12 cellular contexts compared by ENCODE assay signal in the genomic region with DNA sequence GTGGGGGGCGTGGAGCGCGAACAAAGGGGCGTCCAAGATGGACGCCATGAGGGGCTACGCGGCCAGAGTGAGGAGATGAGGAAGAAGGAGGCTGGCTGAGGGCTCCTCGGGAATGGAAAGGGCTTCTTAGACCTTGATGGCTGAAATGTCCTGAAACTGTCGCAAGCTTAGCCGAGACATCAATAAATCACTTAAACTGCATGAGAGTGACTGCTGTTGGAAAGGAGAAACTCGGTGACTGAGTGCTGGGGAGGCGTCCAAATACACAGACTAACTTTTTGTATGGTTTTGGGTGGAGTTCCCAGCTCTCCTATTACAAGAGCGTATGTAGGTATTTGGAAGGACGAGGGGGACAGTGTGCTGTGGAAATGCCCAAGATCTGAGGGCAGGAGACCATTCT. TPM values are rescaled to one million over a fixed set of nuclear protein-coding genes. Genes with fewer than 3 reads are reported as not detected.
DNase-seq lines count a peak whose midpoint lies in the region; ATAC-seq and TF ChIP-seq lines count a peak whose summit lies in the region.
"Had no signal": no experiment of that assay in that cellular context is flagged by ENCODE, and none has a peak within 500 bp of the region (broad histone marks: within the 10 kb centered on the region; RNA-seq: fewer than 3 reads in every experiment).

No MANE protein-coding gene starts in this region.

- no peak for ATAC-seq in activated T-cell treated with anti-CD3 and anti-CD28 coated beads, Interleukin-2, amount 50 U/mL, for 72 hours (replicated peaks in 1 of 2)
- no peak for ATAC-seq in T-helper 17 cell
- no peak for ATAC-seq in aorta (ENCODE audit: low FRiP score)
- ATAC-seq: HCT116 had no signal

- H3K4me3 ChIP-seq in stomach smooth muscle (ENCODE audit: low read length in 2 of 2) (no peak overlapping the region), aorta (ENCODE audit: low read length in 2 of 2) (no peak overlapping the region)

- peak overlapping the region; percentile 79 for H3K27ac Mint-ChIP-seq in activated T-cell treated with anti-CD3 and anti-CD28 coated beads, Interleukin-2, amount 50 U/mL, for 72 hours
- H3K27ac Mint-ChIP-seq in T-helper 17 cell (no peak overlapping the region), endothelial cell (ENCODE audit: unreplicated experiment) (no peak overlapping the region)

- peaks cover 0 to 4% of the 10 kb centered on the region in 2 donors for H3K36me3 ChIP-seq in stomach smooth muscle (ENCODE audit: control insufficient read depth in 2 of 2, insufficient read depth in 2 of 2, low read length in 2 of 2)
- no peaks in the 10 kb centered on the region for H3K36me3 ChIP-seq in aorta (ENCODE audit: control insufficient read depth in 1 of 2, insufficient read depth in 2 of 2, low read length in 1 of 2)

- H3K9me3 ChIP-seq in T-helper 17 cell (ENCODE audit: control insufficient read depth, low read length, poor library complexity, severe bottlenecking): no peaks in the 10 kb centered on the region
- H3K9me3 ChIP-seq in stomach smooth muscle (ENCODE audit: control insufficient read depth in 2 of 2, low read length in 2 of 2): no peaks in the 10 kb centered on the region
- H3K9me3 ChIP-seq in aorta (ENCODE audit: control insufficient read depth, low read length): no peaks in the 10 kb centered on the region
- H3K9me3 ChIP-seq: spleen had no signal

- WGBS in aorta, 2 donors: 59 to 67% methylated on average over 14 of the region's 14 CpGs

- H3K4me1 Mint-ChIP-seq in activated T-cell treated with anti-CD3 and anti-CD28 coated beads, Interleukin-2, amount 50 U/mL, for 72 hours (ENCODE audit: low read depth): peaks cover 28% of the 10 kb centered on the region
- peaks cover 30% of the 10 kb centered on the region for H3K4me1 Mint-ChIP-seq in T-helper 17 cell
- H3K4me1 Mint-ChIP-seq in endothelial cell (ENCODE audit: unreplicated experiment): peaks cover 23% of the 10 kb centered on the region

- peak overlapping the region; percentile 57 to 64 for H3K4me3 Mint-ChIP-seq in activated T-cell treated with anti-CD3 and anti-CD28 coated beads, Interleukin-2, amount 50 U/mL, for 72 hours
- H3K4me3 Mint-ChIP-seq in T-helper 17 cell (peak overlapping the region; percentile 69), endothelial cell (ENCODE audit: unreplicated experiment) (peak overlapping the region; percentile 84)

- no peaks in the 10 kb centered on the region for H3K27me3 ChIP-seq in stomach smooth muscle (ENCODE audit: control insufficient read depth in 1 of 2, insufficient read depth in 2 of 2, low read length in 2 of 2)
- H3K27me3 ChIP-seq in aorta (ENCODE audit: control insufficient read depth in 1 of 2, insufficient read depth in 2 of 2, low read length in 1 of 2): no peaks in the 10 kb centered on the region
- H3K27me3 ChIP-seq: spleen had no signal

- no peak overlapping the region for H3K9ac ChIP-seq in stomach smooth muscle (ENCODE audit: low read length in 2 of 2)

- peaks cover 11 to 25% of the 10 kb centered on the region in 2 donors for H3K36me3 Mint-ChIP-seq in activated T-cell treated with anti-CD3 and anti-CD28 coated beads, Interleukin-2, amount 50 U/mL, for 72 hours (ENCODE audit: insufficient read depth in 2 of 2)
- H3K36me3 Mint-ChIP-seq in T-helper 17 cell (ENCODE audit: low read depth): peaks cover under 1% of the 10 kb centered on the region
- peaks cover 16% of the 10 kb centered on the region for H3K36me3 Mint-ChIP-seq in endothelial cell (ENCODE audit: low read depth, unreplicated experiment)

- H3K4me1 ChIP-seq in stomach smooth muscle (ENCODE audit: control insufficient read depth, insufficient read depth, low read length) (peaks cover 20% of the 10 kb centered on the region), aorta (ENCODE audit: control insufficient read depth in 1 of 2, insufficient read depth in 2 of 2, low read length in 2 of 2) (peaks cover 0 to 4% of the 10 kb centered on the region in 2 donors)

- no peaks in the 10 kb centered on the region for H3K27me3 Mint-ChIP-seq in activated T-cell treated with anti-CD3 and anti-CD28 coated beads, Interleukin-2, amount 50 U/mL, for 72 hours (ENCODE audit: low read depth)
- no peaks in the 10 kb centered on the region for H3K27me3 Mint-ChIP-seq in T-helper 17 cell
- peaks cover 11% of the 10 kb centered on the region for H3K27me3 Mint-ChIP-seq in endothelial cell (ENCODE audit: unreplicated experiment)

- H3K9me3 Mint-ChIP-seq in activated T-cell treated with anti-CD3 and anti-CD28 coated beads, Interleukin-2, amount 50 U/mL, for 72 hours: peaks cover 0 to 7% of the 10 kb centered on the region in 2 donors
- H3K9me3 Mint-ChIP-seq in endothelial cell (ENCODE audit: unreplicated experiment): no peaks in the 10 kb centered on the region

- intact Hi-C loops in aorta (cut with DNase I): no loop called here

- no peak for TF ChIP-seq CTCF in endothelial cell (IDR thresholded peaks at IDR 0.05; ENCODE audit: unreplicated experiment)

- H3K27ac ChIP-seq in stomach smooth muscle (ENCODE audit: low read length) (peak overlapping the region; percentile 24), aorta (ENCODE audit: low read depth in 1 of 2, low read length in 2 of 2) (no peak overlapping the region)

- DNase-seq in activated T-cell treated with anti-CD3 and anti-CD28 coated beads, Interleukin-2, amount 50 U/mL, for 72 hours: no peak
- DNase-seq in activated T-cell treated with anti-CD3 and anti-CD28 coated beads for 4 hours (no peak), T-helper 17 cell (no peak), endothelial cell (ENCODE audit: low spot score) (no peak), aorta (no peak), DMS53 (lab: John Stamatoyannopoulos, UW) (no peak)
- DNase-seq in stimulated activated CD4-positive, alpha-beta T cell treated with anti-CD3 and anti-CD28 coated beads, Interleukin-4, amount 100 ng/mL, for 4 hours: no peak
- DNase-seq: activated CD8-positive, alpha-beta memory T cell treated with anti-CD3 and anti-CD28 coated beads for 24 hours; NCI-H187 treated with DMSO at 0.1 percent for 48 hours had no signal

RNA-seq across cellular contexts. Expression of a gene that starts 1.3 kb away (rescaled TPM):
- total RNA-seq in activated T-cell treated with anti-CD3 and anti-CD28 coated beads, Interleukin-2, amount 50 U/mL, for 72 hours: 10 to 100 TPM; 23.5 to 26.9 TPM
- total RNA-seq in T-helper 17 cell (10 to 100 TPM; 11.5 to 13.4 TPM), endothelial cell (ENCODE audit: unreplicated experiment) (17.7 TPM), aorta (10 to 100 TPM; 11.7 to 17.2 TPM)
- 10 to 100 TPM in 1 of 2 donors, 1 to 10 TPM in 1; 5.5 to 18.1 TPM for polyA plus RNA-seq in aorta

RNA-seq across cellular contexts. Expression of a gene that starts 21.0 kb away (rescaled TPM):
- total RNA-seq in activated T-cell treated with anti-CD3 and anti-CD28 coated beads, Interleukin-2, amount 50 U/mL, for 72 hours: 10 to 100 TPM in 1 of 2 donors, 1 to 10 TPM in 1; 6.6 to 11.7 TPM
- total RNA-seq in T-helper 17 cell (1 to 10 TPM in 1 of 2 donors, under 1 TPM in 1; 0.85 to 1.8 TPM), endothelial cell (ENCODE audit: unreplicated experiment) (24.6 TPM), aorta (10 to 100 TPM in 1 of 2 donors, 1 to 10 TPM in 1; 8.0 to 11.1 TPM)
- polyA plus RNA-seq in aorta: 1 to 10 TPM; 2.8 to 4.5 TPM

RNA-seq across cellular contexts. Expression of a gene that starts 28.7 kb away (rescaled TPM):
- total RNA-seq in activated T-cell treated with anti-CD3 and anti-CD28 coated beads, Interleukin-2, amount 50 U/mL, for 72 hours: 10 to 100 TPM; 67.7 to 76.2 TPM
- 10 to 100 TPM; 60.6 to 64.8 TPM for total RNA-seq in T-helper 17 cell
- 93.9 TPM for total RNA-seq in endothelial cell (ENCODE audit: unreplicated experiment)
- 10 to 100 TPM; 34.1 to 45.1 TPM for total RNA-seq in aorta
- 10 to 100 TPM; 31.3 to 42.2 TPM for polyA plus RNA-seq in aorta

RNA-seq across cellular contexts. Expression of a gene that starts 28.7 kb away (rescaled TPM):
- total RNA-seq in activated T-cell treated with anti-CD3 and anti-CD28 coated beads, Interleukin-2, amount 50 U/mL, for 72 hours: 10 to 100 TPM; 23.6 to 26.7 TPM
- total RNA-seq in T-helper 17 cell: 10 to 100 TPM; 28.1 to 29.6 TPM
- 15.9 TPM for total RNA-seq in endothelial cell (ENCODE audit: unreplicated experiment)
- 1 to 10 TPM; 7.8 to 8.9 TPM for total RNA-seq in aorta
- 1 to 10 TPM; 7.8 to 8.0 TPM for polyA plus RNA-seq in aorta

RNA-seq across cellular contexts. Expression of a gene that starts 38.8 kb away (rescaled TPM):
- 10 to 100 TPM; 37.4 to 57.1 TPM for total RNA-seq in activated T-cell treated with anti-CD3 and anti-CD28 coated beads, Interleukin-2, amount 50 U/mL, for 72 hours
- total RNA-seq in T-helper 17 cell: 10 to 100 TPM; 57.8 to 80.7 TPM
- total RNA-seq in endothelial cell (ENCODE audit: unreplicated experiment): 60.0 TPM
- total RNA-seq in aorta: 10 to 100 TPM; 53.5 to 79.3 TPM
- polyA plus RNA-seq in aorta: 1 to 10 TPM; 3.6 to 6.2 TPM
